ENCODE assay signal across 11 cellular contexts in genomic region chr11:116928845-116929244, GRCh38.
A peak's percentile ranks its signal among the peaks of the same experiment; 100 is the strongest.
DNase-seq lines count a peak whose midpoint lies in the region; ATAC-seq and TF ChIP-seq lines count a peak whose summit lies in the region.
"Had no signal": no experiment of that assay in that cellular context is flagged by ENCODE, and none has a peak within 500 bp of the region (broad histone marks: within the 10 kb centered on the region; RNA-seq: fewer than 3 reads in every experiment).

No MANE protein-coding gene starts in this region.

- peaks cover 62% of the 10 kb centered on the region for H3K79me2 ChIP-seq in MM.1S (ENCODE audit: low read length)

- 68 to 71% (median 70%) methylated on average over 5 of the region's 5 CpGs for WGBS in psoas muscle, 3 donors

- H3K27me3 ChIP-seq in MM.1S (replicated peaks; ENCODE audit: insufficient read depth, low read length) (no peaks in the 10 kb centered on the region), psoas muscle (ENCODE audit: insufficient read depth in 3 of 3, low read length in 2 of 3) (no peaks in the 10 kb centered on the region)
- H3K27me3 ChIP-seq: uterus had no signal

- DNase-seq in activated CD4-positive, alpha-beta T cell treated with anti-CD3 and anti-CD28 coated beads, Interleukin-2, amount 10 ng/mL, durations not matched to agents 24 days and 14 days, result no peak
- DNase-seq in activated CD4-positive, alpha-beta T cell treated with anti-CD3 and anti-CD28 coated beads, Interleukin-2, amount 50 U/mL, for 1 hour, result no peak
- DNase-seq in MM.1S, result no peak
- peak; percentile 12 for DNase-seq in choroid plexus epithelial cell (ENCODE audit: low read depth)
- DNase-seq in psoas muscle, result no peak
- no peak for DNase-seq in SHP77 treated with DMSO at 0.1 percent for 48 hours (lab: John Stamatoyannopoulos, UW)
- DNase-seq in AG08395 (ENCODE audit: low spot score), result no peak
- DNase-seq in hepatic stellate cell (ENCODE audit: low spot score), result no peak
- DNase-seq: DMS153, NCI-H187 treated with DMSO at 0.1 percent for 48 hours, uterus had no signal

- intact Hi-C loops in activated CD4-positive, alpha-beta T cell treated with anti-CD3 and anti-CD28 coated beads, Interleukin-2, amount 10 ng/mL, durations not matched to agents 24 days and 14 days (cut with micrococcal nuclease), result no loop called here
- intact Hi-C loops in psoas muscle (cut with DNase I), result no loop called here

- peak overlapping the region; percentile 39 for H3K27ac Mint-ChIP-seq in activated CD4-positive, alpha-beta T cell treated with anti-CD3 and anti-CD28 coated beads, Interleukin-2, amount 10 ng/mL, durations not matched to agents 24 days and 14 days

- H3K9me3 ChIP-seq in MM.1S (replicated peaks; ENCODE audit: insufficient read depth, low read length) (no peaks in the 10 kb centered on the region), psoas muscle (no peaks in the 10 kb centered on the region)
- H3K9me3 ChIP-seq: uterus had no signal

- no peaks in the 10 kb centered on the region for H4K20me1 ChIP-seq in MM.1S (ENCODE audit: insufficient read depth, low read length)

- peaks cover 4% of the 10 kb centered on the region for H3K9me3 Mint-ChIP-seq in activated CD4-positive, alpha-beta T cell treated with anti-CD3 and anti-CD28 coated beads, Interleukin-2, amount 10 ng/mL, durations not matched to agents 24 days and 14 days

- H3K36me3 ChIP-seq in MM.1S (replicated peaks; ENCODE audit: insufficient read depth, low read length) (no peaks in the 10 kb centered on the region), psoas muscle (ENCODE audit: insufficient read depth in 1 of 2, low read depth in 1 of 2) (peaks cover 0 to 22% of the 10 kb centered on the region in 2 donors)
- H3K36me3 ChIP-seq: uterus had no signal

- TF ChIP-seq CTCF in MM.1S (IDR thresholded peaks at IDR 0.05; ENCODE audit: low read length), result no peak
- TF ChIP-seq CTCF in choroid plexus epithelial cell (conservative IDR thresholded peaks at IDR 0.05; ENCODE audit: low read depth, low read length), result no peak
- no peak for TF ChIP-seq CTCF in psoas muscle (IDR thresholded peaks at IDR 0.05)

- peaks cover 29% of the 10 kb centered on the region for H3K36me3 Mint-ChIP-seq in activated CD4-positive, alpha-beta T cell treated with anti-CD3 and anti-CD28 coated beads, Interleukin-2, amount 10 ng/mL, durations not matched to agents 24 days and 14 days (ENCODE audit: low read depth)

- H3K4me3 Mint-ChIP-seq in activated CD4-positive, alpha-beta T cell treated with anti-CD3 and anti-CD28 coated beads, Interleukin-2, amount 10 ng/mL, durations not matched to agents 24 days and 14 days, result peak overlapping the region; percentile 30

- peak overlapping the region; percentile 87; the same call in 1 of the 2 replicates for H3K4me2 ChIP-seq in MM.1S (ENCODE audit: low read depth, low read length)

- H3F3A ChIP-seq in MM.1S (ENCODE audit: insufficient read depth, low read length), result peaks cover 57% of the 10 kb centered on the region

- H3K4me1 ChIP-seq in MM.1S (ENCODE audit: low read length), result peaks cover 76% of the 10 kb centered on the region
- peaks cover 45% of the 10 kb centered on the region for H3K4me1 ChIP-seq in psoas muscle

- ATAC-seq in psoas muscle, result no peak

- no peak overlapping the region for H2AFZ ChIP-seq in MM.1S (ENCODE audit: low read length)

- no peak overlapping the region for H3K4me3 ChIP-seq in MM.1S (ENCODE audit: low read length)
- no peak overlapping the region for H3K4me3 ChIP-seq in choroid plexus epithelial cell (ENCODE audit: low read depth, low read length)
- no peak overlapping the region for H3K4me3 ChIP-seq in psoas muscle

- H3K9me2 ChIP-seq in MM.1S (replicated peaks; ENCODE audit: insufficient read depth, low read length), result no peaks in the 10 kb centered on the region

- H3K4me1 Mint-ChIP-seq in activated CD4-positive, alpha-beta T cell treated with anti-CD3 and anti-CD28 coated beads, Interleukin-2, amount 10 ng/mL, durations not matched to agents 24 days and 14 days, result peaks cover 65% of the 10 kb centered on the region

- no peak overlapping the region for H3K9ac ChIP-seq in MM.1S (ENCODE audit: low read length)

- no peaks in the 10 kb centered on the region for H3K27me3 Mint-ChIP-seq in activated CD4-positive, alpha-beta T cell treated with anti-CD3 and anti-CD28 coated beads, Interleukin-2, amount 10 ng/mL, durations not matched to agents 24 days and 14 days

- H3K27ac ChIP-seq in MM.1S (ENCODE audit: low read length) (peak overlapping the region; percentile 96; the same call in 1 of the 2 replicates), psoas muscle (peak overlapping the region; percentile 17)
